Comparison of ENCODE assay signal across 8 cellular contexts in genomic region chr3:160665784-160666526, GRCh38. TPM values are rescaled to one million over a fixed set of nuclear protein-coding genes. Genes with fewer than 3 reads are reported as not detected.
DNase-seq lines count a peak whose midpoint lies in the region; ATAC-seq and TF ChIP-seq lines count a peak whose summit lies in the region.

No MANE protein-coding gene starts in this region.

- H3K4me3 ChIP-seq in BJ (ENCODE audit: low read depth, low read length): no peak overlapping the region
- no peak overlapping the region for H3K4me3 ChIP-seq in retinal pigment epithelial cell (ENCODE audit: low read length)

- POLR2A ChIA-PET in BJ (lab: Charles Lee): interaction anchor here (0.6 kb wide), 1 partner anchor 22 kb away, joined by 4 read pairs; no protein-coding TSS in a partner anchor

- DNase-seq in BJ (ENCODE audit: low read depth) (peak; percentile 36), T1000 (lab: John Stamatoyannopoulos, UW) (peak; percentile 62), retinal pigment epithelial cell (ENCODE audit: low read depth) (peak; percentile 52), GDM1 (lab: John Stamatoyannopoulos, UW) (no peak), DMS79 treated with DMSO at 0.1 percent for 48 hours (lab: John Stamatoyannopoulos, UW) (no peak)
- DNase-seq in effector CD4-positive, alpha-beta T cell: no peak

- no peaks in the 10 kb centered on the region for H3K36me3 ChIP-seq in BJ (ENCODE audit: control insufficient read depth, insufficient read depth, low read length)

- no peak for TF ChIP-seq CTCF in BJ (IDR thresholded peaks at IDR 0.05; ENCODE audit: insufficient read depth, low read depth, low read length)
- no peak for TF ChIP-seq CTCF in retinal pigment epithelial cell (conservative IDR thresholded peaks at IDR 0.05; ENCODE audit: low read depth, low read length)

- H3K27me3 ChIP-seq in BJ (ENCODE audit: control insufficient read depth, insufficient read depth, low read length): no peaks in the 10 kb centered on the region

- CTCF ChIA-PET in BJ (lab: Yijun Ruan, JAX): interaction anchor here (1.2 kb wide), 1 partner anchor 21 kb away, joined by 3 read pairs; no protein-coding TSS in a partner anchor

- ATAC-seq in GM19324 (IDR thresholded peaks at IDR 0.05; ENCODE audit: low FRiP score, unreplicated experiment) (peak; percentile 88), HG03135 (IDR thresholded peaks at IDR 0.05; ENCODE audit: unreplicated experiment) (peak; percentile 75)

RNA-seq across cellular contexts. Expression of gene ARL14, which starts 11.0 kb away (rescaled TPM):
- not detected in 2 replicates for polyA plus RNA-seq in BJ (2011; rRNA removed)
- polyA minus RNA-seq in BJ (2011; rRNA and poly(A)+ RNA removed): not detected in 2 replicates

Comparison
In these comparisons a context has a peak if more than half of its experiments do, and no peak if none do; other contexts are left out.
1. DNase-seq: peak in BJ (single experiment), T1000 (single experiment) and retinal pigment epithelial cell (single experiment); none in effector CD4-positive, alpha-beta T cell (single experiment), GDM1 (single experiment) and DMS79 treated with DMSO at 0.1 percent for 48 hours (single experiment).